ENCODE assay signal across 23 cellular contexts in genomic region chr20:61548069-61548468, GRCh38.
DNase-seq lines count a peak whose midpoint lies in the region; TF ChIP-seq lines count a peak whose summit lies in the region.
"Had no signal": no experiment of that assay in that cellular context is flagged by ENCODE, and none has a peak within 500 bp of the region (broad histone marks: within the 10 kb centered on the region; RNA-seq: fewer than 3 reads in every experiment).

No MANE protein-coding gene starts in this region.

- H3K4me3 ChIP-seq in osteoblast (ENCODE audit: insufficient read depth, low read length): no peak overlapping the region
- H3K4me3 ChIP-seq: BLaER1, GM12878 had no signal

- H3K36me3 Mint-ChIP-seq in neural crest cell (ENCODE audit: low read depth) (peaks cover 6% of the 10 kb centered on the region), progenitor cell of endocrine pancreas (ENCODE audit: insufficient read depth) (no peaks in the 10 kb centered on the region)
- H3K36me3 Mint-ChIP-seq: CD14-positive monocyte; CD4-positive, alpha-beta memory T cell; CD4-positive, CD25-positive, alpha-beta regulatory T cell; CD8-positive, alpha-beta memory T cell had no signal

- no peaks in the 10 kb centered on the region for H3K27me3 ChIP-seq in osteoblast (ENCODE audit: insufficient read depth, low read length)
- H3K27me3 ChIP-seq: BE2C, BLaER1 had no signal

- DNase-seq in neural crest cell (ENCODE audit: low read depth, low spot score) (no peak), osteoblast (ENCODE audit: insufficient read length, low spot score, missing footprints) (peak; percentile 55), progenitor cell of endocrine pancreas (ENCODE audit: low spot score, unreplicated experiment) (no peak), NCI-H524 treated with DMSO at 0.1 percent for 48 hours (lab: John Stamatoyannopoulos, UW) (no peak), SIG-M5 (lab: John Stamatoyannopoulos, UW) (no peak)
- DNase-seq: 8988T; ACHN; BE2C; C1 segment of cervical spinal cord; CD4-positive, alpha-beta memory T cell; CD4-positive, CD25-positive, alpha-beta regulatory T cell; CD8-positive, alpha-beta memory T cell; COR-L47; DMS 273 treated with DMSO at 0.1 percent for 48 hours; DMS153; DMS53; DMS79; DND-41; EL; GDM1 had no signal

- H3K27ac Mint-ChIP-seq in neural crest cell (ENCODE audit: unreplicated experiment) (peak overlapping the region; percentile 6), progenitor cell of endocrine pancreas (no peak overlapping the region)
- H3K27ac Mint-ChIP-seq: CD14-positive monocyte; CD4-positive, alpha-beta memory T cell; CD4-positive, CD25-positive, alpha-beta regulatory T cell; CD8-positive, alpha-beta memory T cell had no signal

- H3K9me3 Mint-ChIP-seq in neural crest cell (no peaks in the 10 kb centered on the region), progenitor cell of endocrine pancreas (ENCODE audit: low read depth) (peaks cover 14% of the 10 kb centered on the region)

- H3K79me2 ChIP-seq in osteoblast (ENCODE audit: insufficient read depth, low read length): no peaks in the 10 kb centered on the region

- H3K36me3 ChIP-seq in osteoblast (ENCODE audit: insufficient read depth, low read length): no peaks in the 10 kb centered on the region
- H3K36me3 ChIP-seq: BE2C, BLaER1 had no signal

- H3K27ac ChIP-seq in osteoblast (ENCODE audit: low read depth, low read length): no peak overlapping the region
- H3K27ac ChIP-seq: BLaER1 had no signal

- H3K27me3 Mint-ChIP-seq in neural crest cell (ENCODE audit: low read depth) (no peaks in the 10 kb centered on the region), progenitor cell of endocrine pancreas (peaks cover 15% of the 10 kb centered on the region)

- H3K4me2 ChIP-seq in osteoblast (ENCODE audit: insufficient read depth, low read length): no peak overlapping the region
- H3K4me2 ChIP-seq: BLaER1 had no signal

- TF ChIP-seq CTCF in neural crest cell (conservative IDR thresholded peaks at IDR 0.05): no peak
- TF ChIP-seq CTCF in osteoblast (IDR thresholded peaks at IDR 0.05; ENCODE audit: extremely low read depth, low read depth, low read length): no peak
- no peak for TF ChIP-seq CTCF in progenitor cell of endocrine pancreas (IDR thresholded peaks at IDR 0.05; ENCODE audit: unreplicated experiment)

- H3K9me3 ChIP-seq in osteoblast (ENCODE audit: low read depth, low read length): no peaks in the 10 kb centered on the region
- H3K9me3 ChIP-seq: BE2C had no signal

- no peak overlapping the region for H3K4me3 Mint-ChIP-seq in neural crest cell
- no peak overlapping the region for H3K4me3 Mint-ChIP-seq in progenitor cell of endocrine pancreas (ENCODE audit: low read depth)
- H3K4me3 Mint-ChIP-seq: CD14-positive monocyte; CD4-positive, alpha-beta memory T cell; CD4-positive, CD25-positive, alpha-beta regulatory T cell; CD8-positive, alpha-beta memory T cell had no signal

- H4K20me1 ChIP-seq in osteoblast (ENCODE audit: insufficient read depth, low read length): no peaks in the 10 kb centered on the region
- H4K20me1 ChIP-seq: BLaER1 had no signal

- no peaks in the 10 kb centered on the region for H3K4me1 Mint-ChIP-seq in neural crest cell
- no peaks in the 10 kb centered on the region for H3K4me1 Mint-ChIP-seq in progenitor cell of endocrine pancreas (ENCODE audit: low read depth)
- H3K4me1 Mint-ChIP-seq: CD14-positive monocyte; CD4-positive, alpha-beta memory T cell; CD4-positive, CD25-positive, alpha-beta regulatory T cell; CD8-positive, alpha-beta memory T cell had no signal

- H2AFZ ChIP-seq in osteoblast (ENCODE audit: low read length): no peak overlapping the region

- H3K4me1 ChIP-seq in osteoblast (ENCODE audit: insufficient read depth, low read length): no peaks in the 10 kb centered on the region
- H3K4me1 ChIP-seq: BE2C had no signal
